In the genomic region with DNA sequence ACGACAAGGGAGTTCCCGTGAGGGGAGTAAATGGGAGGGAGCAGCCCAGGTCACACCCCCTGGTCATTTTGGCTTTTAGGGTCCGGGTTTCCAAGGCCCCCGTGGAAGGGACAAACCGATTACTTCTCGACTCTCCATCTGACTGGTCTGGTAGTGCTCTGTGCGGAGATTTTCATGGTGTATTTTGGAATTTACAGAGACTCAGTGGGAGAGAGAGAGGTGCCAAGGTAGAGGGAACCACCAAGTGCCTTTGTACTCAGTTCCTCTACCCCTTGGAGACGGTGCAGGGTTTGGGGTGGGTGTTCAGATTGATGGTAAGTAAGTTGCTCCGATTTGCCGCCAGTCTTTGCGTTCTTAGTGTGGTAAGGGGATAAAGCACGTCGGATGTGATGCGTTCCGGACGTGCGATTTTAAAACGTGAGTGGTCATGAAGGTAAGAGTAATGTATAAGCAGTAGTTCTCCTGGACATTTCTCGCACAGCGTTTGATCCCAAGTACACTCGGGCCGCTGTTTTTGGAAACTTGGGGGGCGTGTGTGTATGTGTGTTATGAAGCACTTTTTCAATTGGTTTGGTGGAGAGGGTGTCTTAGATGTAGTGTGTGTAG, we compare ENCODE assay signal across 8 cellular contexts. TPM values are rescaled to one million over a fixed set of nuclear protein-coding genes. Genes with fewer than 3 reads are reported as not detected.
A peak's percentile ranks its signal among the peaks of the same experiment; 100 is the strongest.
DNase-seq lines count a peak whose midpoint lies in the region; ATAC-seq and TF ChIP-seq lines count a peak whose summit lies in the region.

No MANE protein-coding gene starts in this region.

- H2AFZ ChIP-seq in mammary epithelial cell (ENCODE audit: low read depth, low read length): peak overlapping the region; percentile 94

- H3K4me3 Mint-ChIP-seq in T-helper 1 cell treated with Interleukin-12 subunit alpha and Interleukin-12 subunit beta and Interleukin-4 antibody, amounts not matched to agents 30 μg/mL and 1 μg/mL, for 36 hours: peak overlapping the region; percentile 97

- ATAC-seq in GM18907 (IDR thresholded peaks at IDR 0.05; ENCODE audit: unreplicated experiment) (peak; percentile 34), left colon (no peak)

- H3K4me1 Mint-ChIP-seq in T-helper 1 cell treated with Interleukin-12 subunit alpha and Interleukin-12 subunit beta and Interleukin-4 antibody, amounts not matched to agents 30 μg/mL and 1 μg/mL, for 36 hours (ENCODE audit: low read depth): peaks cover 40% of the 10 kb centered on the region

- no peaks in the 10 kb centered on the region for H3K9me3 ChIP-seq in mammary epithelial cell (replicated peaks; ENCODE audit: insufficient read depth, low read length)

- intact Hi-C loops in mammary epithelial cell (cut with micrococcal nuclease) (loop anchor here (1.0 to 2.0 kb wide), 3 partner anchors 50 to 186 kb away; no protein-coding TSS in a partner anchor), left colon (cut with DNase I, micrococcal nuclease) (no loop called here)

- H3K27ac ChIP-seq in mammary epithelial cell (ENCODE audit: insufficient read depth, low read depth, low read length): peak overlapping the region; percentile 87

- WGBS in mammary epithelial cell (ENCODE audit: low coverage, missing lambda C conversion rate): 2% methylated on average over 23 of the region's 23 CpGs

- H3K9ac ChIP-seq in mammary epithelial cell (ENCODE audit: insufficient read depth, low read length): peak overlapping the region; percentile 98

- dilution Hi-C loops in mammary epithelial cell (cut with HindIII; ENCODE audit: low sequenced_read_pairs): no loop called here

- peak overlapping the region; percentile 95 for H3K27ac Mint-ChIP-seq in T-helper 1 cell treated with Interleukin-12 subunit alpha and Interleukin-12 subunit beta and Interleukin-4 antibody, amounts not matched to agents 30 μg/mL and 1 μg/mL, for 36 hours

- H4K20me1 ChIP-seq in mammary epithelial cell (ENCODE audit: insufficient read depth, low read length): no peaks in the 10 kb centered on the region

- peak overlapping the region; percentile 94 to 97 (median 95) for H3K4me3 ChIP-seq in mammary epithelial cell (replicated peaks in 1 of 3; ENCODE audit: insufficient read depth in 1 of 3, low read depth in 2 of 3, low read length in 3 of 3)

- H3K9me3 Mint-ChIP-seq in T-helper 1 cell treated with Interleukin-12 subunit alpha and Interleukin-12 subunit beta and Interleukin-4 antibody, amounts not matched to agents 30 μg/mL and 1 μg/mL, for 36 hours: no peaks in the 10 kb centered on the region

- H3K4me2 ChIP-seq in mammary epithelial cell (ENCODE audit: insufficient read depth, low read depth, low read length): peak overlapping the region; percentile 91

- H3K4me1 ChIP-seq in mammary epithelial cell (ENCODE audit: insufficient read depth, low read length): peaks cover 22% of the 10 kb centered on the region

- H3K36me3 ChIP-seq in mammary epithelial cell (ENCODE audit: insufficient read depth, low read length): no peaks in the 10 kb centered on the region

- H3K79me2 ChIP-seq in mammary epithelial cell (ENCODE audit: insufficient read depth, low read length): peaks cover 55% of the 10 kb centered on the region

- peaks cover 10% of the 10 kb centered on the region for H3K27me3 Mint-ChIP-seq in T-helper 1 cell treated with Interleukin-12 subunit alpha and Interleukin-12 subunit beta and Interleukin-4 antibody, amounts not matched to agents 30 μg/mL and 1 μg/mL, for 36 hours (ENCODE audit: low read depth)

- no peak for TF ChIP-seq CTCF in mammary epithelial cell (conservative IDR thresholded peaks at IDR 0.05 in 1 of 2, IDR thresholded peaks at IDR 0.05 in 1 of 2; ENCODE audit: extremely low read depth in 1 of 2, insufficient read depth in 1 of 2, low read depth in 1 of 2, low read length in 2 of 2)

- H3K36me3 Mint-ChIP-seq in T-helper 1 cell treated with Interleukin-12 subunit alpha and Interleukin-12 subunit beta and Interleukin-4 antibody, amounts not matched to agents 30 μg/mL and 1 μg/mL, for 36 hours (ENCODE audit: low read depth): no peaks in the 10 kb centered on the region

- BruUV-seq in mammary epithelial cell (replicated peaks; lab: Mats Ljungman, UMichigan): no TSS peak

- CTCF ChIA-PET in mammary epithelial cell (lab: Charles Lee; ENCODE audit: low non-redundant PET): no interaction called here

- in situ Hi-C loops in mammary epithelial cell (cut with MboI; ENCODE audit: low sequenced_read_pairs in 2 of 2): no loop called here

- peak; percentile 49 for DNase-seq in AG08396 (ENCODE audit: low spot score)
- peak; percentile 4 for DNase-seq in HPDE6-E6E7 (ENCODE audit: extremely low spot score)
- peak; percentile 47 for DNase-seq in mammary epithelial cell
- DNase-seq in left colon: peak; percentile 27 to 42
- peak; percentile 5 to 26 (median 7) for DNase-seq in stimulated activated CD4-positive, alpha-beta T cell treated with anti-CD3 and anti-CD28 coated beads, TNF-alpha, amount 100 ng/mL, for 24 hours (ENCODE audit: low read depth in 3 of 3)
- DNase-seq in GM19240 (ENCODE audit: insufficient read length, low spot score): no peak

- no peaks in the 10 kb centered on the region for H3K27me3 ChIP-seq in mammary epithelial cell (ENCODE audit: insufficient read depth, low read length)

RNA-seq across cellular contexts. Expression of a gene that starts 0.7 kb away (rescaled TPM):
- total RNA-seq in mammary epithelial cell (10 to 100 TPM; 31.9 to 36.2 TPM), left colon (10 to 100 TPM; 24.8 to 26.9 TPM)
- polyA plus RNA-seq in mammary epithelial cell: 8.8 TPM
- 11.5 TPM for polyA minus RNA-seq in mammary epithelial cell
